ENCODE assay signal across 8 cellular contexts in genomic region chr6:2221724-2222274, GRCh38. TPM values are rescaled to one million over a fixed set of nuclear protein-coding genes. Genes with fewer than 3 reads are reported as not detected.
DNase-seq lines count a peak whose midpoint lies in the region; ATAC-seq and TF ChIP-seq lines count a peak whose summit lies in the region.

No MANE protein-coding gene starts in this region.

- 86% methylated on average over 5 of the region's 6 CpGs for WGBS in SK-N-SH (ENCODE audit: low lambda C conversion rate)

- H3K27ac ChIP-seq in CD4-positive, CD25-positive, alpha-beta regulatory T cell (ENCODE audit: insufficient read depth, low read length, poor library complexity, severe bottlenecking), result peak overlapping the region; percentile 27
- H3K27ac ChIP-seq in SJSA1, result peak overlapping the region; percentile 25
- H3K27ac ChIP-seq in tibial artery, result peak overlapping the region in 1 of 2 donors; percentile 17
- no peak overlapping the region for H3K27ac ChIP-seq in SK-N-SH (ENCODE audit: low read depth in 2 of 2, low read length in 1 of 2)

- H3K27me3 ChIP-seq in CD4-positive, CD25-positive, alpha-beta regulatory T cell (ENCODE audit: control insufficient read depth, insufficient read depth, low read length), result no peaks in the 10 kb centered on the region
- H3K27me3 ChIP-seq in SJSA1 (replicated peaks) (no peaks in the 10 kb centered on the region), tibial artery (no peaks in the 10 kb centered on the region), SK-N-SH (ENCODE audit: insufficient read depth) (no peaks in the 10 kb centered on the region)

- no peaks in the 10 kb centered on the region for H3K36me3 ChIP-seq in CD4-positive, CD25-positive, alpha-beta regulatory T cell (ENCODE audit: control insufficient read depth, insufficient read depth, low read length)
- no peaks in the 10 kb centered on the region for H3K36me3 ChIP-seq in SJSA1
- peaks cover 0 to 4% (median 0%) of the 10 kb centered on the region in 3 donors for H3K36me3 ChIP-seq in tibial artery
- no peaks in the 10 kb centered on the region for H3K36me3 ChIP-seq in SK-N-SH (replicated peaks in 1 of 2; ENCODE audit: control insufficient read depth in 1 of 2, insufficient read depth in 2 of 2, low read length in 1 of 2)

- no peaks in the 10 kb centered on the region for H3K79me2 ChIP-seq in SK-N-SH (ENCODE audit: insufficient read depth)

- H4K20me1 ChIP-seq in SK-N-SH (ENCODE audit: insufficient read depth), result no peaks in the 10 kb centered on the region

- H3K9me3 ChIP-seq in CD4-positive, CD25-positive, alpha-beta regulatory T cell (ENCODE audit: control insufficient read depth in 2 of 2, low read length in 2 of 2), result no peaks in the 10 kb centered on the region
- H3K9me3 ChIP-seq in SJSA1 (replicated peaks) (no peaks in the 10 kb centered on the region), tibial artery (no peaks in the 10 kb centered on the region), SK-N-SH (no peaks in the 10 kb centered on the region)

- H3K9me2 ChIP-seq in SK-N-SH, result no peaks in the 10 kb centered on the region

- peak overlapping the region; percentile 27 to 94 (median 83) for H3K27ac Mint-ChIP-seq in CD4-positive, CD25-positive, alpha-beta regulatory T cell

- no peak overlapping the region for H2AFZ ChIP-seq in SK-N-SH (ENCODE audit: low read depth)

- no peak for ATAC-seq in CD4-positive, CD25-positive, alpha-beta regulatory T cell (ENCODE audit: low read depth in 2 of 2)
- ATAC-seq in GM21390 (IDR thresholded peaks at IDR 0.05; ENCODE audit: unreplicated experiment) (peak; percentile 56), GM18873 (IDR thresholded peaks at IDR 0.05; ENCODE audit: low FRiP score, unreplicated experiment) (no peak)

- H3K27me3 Mint-ChIP-seq in CD4-positive, CD25-positive, alpha-beta regulatory T cell, result no peaks in the 10 kb centered on the region

- CTCF ChIA-PET in SK-N-SH (lab: Yijun Ruan, JAX), result no interaction called here

- no peaks in the 10 kb centered on the region for H3K36me3 Mint-ChIP-seq in CD4-positive, CD25-positive, alpha-beta regulatory T cell

- no peak overlapping the region for H3K9ac ChIP-seq in SK-N-SH

- H3K4me2 ChIP-seq in SK-N-SH, result no peak overlapping the region

- POLR2A ChIA-PET in SK-N-SH (lab: Yijun Ruan, JAX), result no interaction called here

- no peaks in the 10 kb centered on the region for H3K9me3 Mint-ChIP-seq in CD4-positive, CD25-positive, alpha-beta regulatory T cell

- H3K4me1 ChIP-seq in CD4-positive, CD25-positive, alpha-beta regulatory T cell (ENCODE audit: control insufficient read depth, insufficient read depth, low read length, poor library complexity, severe bottlenecking), result peaks cover 6% of the 10 kb centered on the region
- H3K4me1 ChIP-seq in SJSA1 (replicated peaks) (peaks cover 4% of the 10 kb centered on the region), tibial artery (peaks cover 0 to 12% (median 0%) of the 10 kb centered on the region in 4 donors), SK-N-SH (ENCODE audit: control insufficient read depth in 1 of 2, insufficient read depth in 2 of 2, low read depth in 1 of 2, low read length in 1 of 2) (peaks cover 0 to 6% of the 10 kb centered on the region in 2 experiments; a peak in 1 of 4 replicates)

- H3K4me3 Mint-ChIP-seq in CD4-positive, CD25-positive, alpha-beta regulatory T cell, result peak overlapping the region; percentile 71 to 95 (median 86)

- peak overlapping the region; percentile 99 for H3K4me3 ChIP-seq in CD4-positive, CD25-positive, alpha-beta regulatory T cell (ENCODE audit: low read depth, low read length)
- H3K4me3 ChIP-seq in SJSA1, result peak overlapping the region; percentile 41
- peak overlapping the region; percentile 39 to 50 for H3K4me3 ChIP-seq in tibial artery
- no peak overlapping the region for H3K4me3 ChIP-seq in SK-N-SH (ENCODE audit: low read depth in 2 of 2, low read length in 1 of 2)

- peak in 1 of 3 donors; percentile 62 for DNase-seq in CD4-positive, CD25-positive, alpha-beta regulatory T cell
- DNase-seq in SJSA1 (ENCODE audit: low read depth in 1 of 2, low spot score in 2 of 2) (peak in 1 of 2 experiments; percentile 26), germinal center (ENCODE audit: low spot score) (peak; percentile 29), tibial artery (no peak), EL (no peak), SK-N-SH (no peak)

- intact Hi-C loops in tibial artery (cut with DNase I; ENCODE audit: low total_unique reads), result no loop called here

- H3F3A ChIP-seq in SK-N-SH (replicated peaks; ENCODE audit: insufficient read depth), result no peaks in the 10 kb centered on the region

- TF ChIP-seq CTCF in tibial artery (IDR thresholded peaks at IDR 0.05), result no peak
- TF ChIP-seq CTCF in SK-N-SH (IDR thresholded peaks at IDR 0.05), result no peak

- TF ChIP-seq EP300 in SK-N-SH (IDR thresholded peaks at IDR 0.05; ENCODE audit: borderline replicate concordance in 1 of 2, low read depth in 1 of 2, low read length in 1 of 2), result no peak

- no peak for TF ChIP-seq RAD21 in SK-N-SH (IDR thresholded peaks at IDR 0.05; ENCODE audit: low read length)

- H3K4me1 Mint-ChIP-seq in CD4-positive, CD25-positive, alpha-beta regulatory T cell, result peaks cover 19 to 34% (median 23%) of the 10 kb centered on the region in 4 donors

TF ChIP-seq in SK-N-SH, 30 proteins besides CTCF, POLR2A, EP300 and RAD21:
- TF ChIP-seq GABPA (IDR thresholded peaks at IDR 0.05; ENCODE audit: low read depth), result no peak
- no peak for TF ChIP-seq TCF12 (IDR thresholded peaks at IDR 0.05)
- no peak for TF ChIP-seq YY1 (IDR thresholded peaks at IDR 0.05; ENCODE audit: low read depth)
- TF ChIP-seq USF1 (IDR thresholded peaks at IDR 0.05; ENCODE audit: borderline replicate concordance, low read depth), result no peak
- no peak for TF ChIP-seq USF2 (IDR thresholded peaks at IDR 0.05; ENCODE audit: borderline replicate concordance, low read depth, low read length)
- no peak for TF ChIP-seq SIN3A (IDR thresholded peaks at IDR 0.05; ENCODE audit: borderline replicate concordance, low read depth, low read length)
- no peak for TF ChIP-seq RCOR1 (IDR thresholded peaks at IDR 0.05; ENCODE audit: low read length)
- no peak for TF ChIP-seq NRF1 (IDR thresholded peaks at IDR 0.05; ENCODE audit: low read depth, low read length)
- TF ChIP-seq, protein P1, sequence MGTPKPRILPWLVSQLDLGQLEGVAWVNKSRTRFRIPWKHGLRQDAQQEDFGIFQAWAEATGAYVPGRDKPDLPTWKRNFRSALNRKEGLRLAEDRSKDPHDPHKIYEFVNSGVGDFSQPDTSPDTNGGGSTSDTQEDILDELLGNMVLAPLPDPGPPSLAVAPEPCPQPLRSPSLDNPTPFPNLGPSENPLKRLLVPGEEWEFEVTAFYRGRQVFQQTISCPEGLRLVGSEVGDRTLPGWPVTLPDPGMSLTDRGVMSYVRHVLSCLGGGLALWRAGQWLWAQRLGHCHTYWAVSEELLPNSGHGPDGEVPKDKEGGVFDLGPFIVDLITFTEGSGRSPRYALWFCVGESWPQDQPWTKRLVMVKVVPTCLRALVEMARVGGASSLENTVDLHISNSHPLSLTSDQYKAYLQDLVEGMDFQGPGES (IDR thresholded peaks at IDR 0.05; ENCODE audit: low read depth, low read length), result no peak
- no peak for TF ChIP-seq JUND (IDR thresholded peaks at IDR 0.05)
- no peak for TF ChIP-seq FOSL2 (IDR thresholded peaks at IDR 0.05; ENCODE audit: borderline replicate concordance, low read depth)
- TF ChIP-seq FOXM1 (IDR thresholded peaks at IDR 0.05; ENCODE audit: low read depth), result no peak
- TF ChIP-seq GATA2 (CRISPR knock-in tag; IDR thresholded peaks at IDR 0.05), result no peak
- TF ChIP-seq TAF1 (IDR thresholded peaks at IDR 0.05; ENCODE audit: borderline replicate concordance, low read depth, low read length), result no peak
- no peak for TF ChIP-seq RXRA (IDR thresholded peaks at IDR 0.05; ENCODE audit: borderline replicate concordance, low read depth)
- no peak for TF ChIP-seq CHD2 (IDR thresholded peaks at IDR 0.05; ENCODE audit: low read length, partially characterized antibody)
- TF ChIP-seq ELF1 (IDR thresholded peaks at IDR 0.05), result no peak
- no peak for TF ChIP-seq NFIC (IDR thresholded peaks at IDR 0.05; ENCODE audit: borderline replicate concordance)
- TF ChIP-seq MXI1 (IDR thresholded peaks at IDR 0.05; ENCODE audit: low read depth, low read length), result no peak

RNA-seq across cellular contexts. Expression of gene GMDS, which starts 23.6 kb away (rescaled TPM):
- total RNA-seq in CD4-positive, CD25-positive, alpha-beta regulatory T cell, result 19.8 TPM
- polyA plus RNA-seq in CD4-positive, CD25-positive, alpha-beta regulatory T cell, result 10 to 100 TPM; 17.5 to 23.9 (median 20.3) TPM
- total RNA-seq in SJSA1 (2014; rRNA removed; shearing (Covaris generic)), result 7.9 and 42.1 TPM in 2 replicates
- polyA plus RNA-seq in SK-N-SH (2012; rRNA removed), result 12.0 and 12.3 TPM in 2 replicates
- 17.1 and 27.9 TPM in 2 replicates for polyA plus RNA-seq in SK-N-SH (2012; cell fraction: cytosol; rRNA removed)
- 8.3 and 9.1 TPM in 2 replicates for polyA plus RNA-seq in SK-N-SH (2012; cell fraction: nucleus; rRNA removed)

Comparison
In these comparisons a context has a peak if more than half of its experiments do, and no peak if none do; other contexts are left out.
1. H3K27ac ChIP-seq: peak in CD4-positive, CD25-positive, alpha-beta regulatory T cell (single experiment) and SJSA1 (single experiment); none in SK-N-SH (0 of 2).
2. H3K4me3 ChIP-seq: peak in CD4-positive, CD25-positive, alpha-beta regulatory T cell (single experiment), SJSA1 (single experiment) and tibial artery (2 of 2); none in SK-N-SH (0 of 2).